In the genomic region with DNA sequence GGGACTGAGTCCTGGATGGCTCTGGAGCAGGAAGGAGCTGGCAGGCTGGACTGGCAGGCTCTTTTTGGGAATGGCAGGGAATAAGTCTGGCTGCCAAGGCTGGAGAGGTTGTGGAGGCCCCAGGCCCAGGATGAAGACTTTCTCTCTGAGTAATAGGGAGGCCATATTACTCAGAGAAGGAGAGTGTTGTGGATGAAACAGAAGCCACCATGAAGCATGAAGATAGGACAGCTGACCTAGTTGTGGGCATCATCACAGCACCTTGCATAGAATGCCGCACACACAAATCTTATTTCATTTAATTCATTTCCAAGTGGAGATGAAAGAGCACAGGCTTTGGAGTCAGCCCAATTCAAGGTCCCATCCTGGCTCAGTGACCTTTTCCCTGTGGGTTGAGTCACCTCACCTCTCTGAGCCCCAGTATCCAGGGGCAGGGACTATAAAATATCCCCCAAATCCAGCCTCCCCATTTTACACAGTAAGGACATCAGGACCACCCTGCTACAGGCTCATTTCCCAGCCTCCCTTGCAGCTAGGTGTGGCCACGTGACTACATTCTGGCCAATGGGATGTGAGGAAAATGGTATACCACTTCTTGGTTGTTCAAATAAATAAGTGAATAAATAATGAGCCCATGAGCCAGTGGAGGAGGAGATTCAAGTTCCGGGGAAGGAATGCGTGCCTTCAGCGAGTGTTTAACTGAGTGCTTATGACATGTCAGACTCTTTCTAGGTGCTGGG, we compare ENCODE assay signal across 1 cellular context.
TF ChIP-seq lines count a peak whose summit lies in the region.

No MANE protein-coding gene starts in this region.

TF ChIP-seq in IMR-90, 13 proteins besides CTCF, POLR2A, EP300 and RAD21:
- TF ChIP-seq CEBPB (IDR thresholded peaks at IDR 0.05; ENCODE audit: low read depth, low read length), result no peak
- TF ChIP-seq NFE2L2 (IDR thresholded peaks at IDR 0.05; ENCODE audit: low read depth, low read length), result no peak
- TF ChIP-seq ELK1 (IDR thresholded peaks at IDR 0.05; ENCODE audit: borderline replicate concordance, low read depth, low read length), result no peak
- no peak for TF ChIP-seq MAZ (IDR thresholded peaks at IDR 0.05; ENCODE audit: borderline replicate concordance, low read depth, low read length)
